In the genomic region with DNA sequence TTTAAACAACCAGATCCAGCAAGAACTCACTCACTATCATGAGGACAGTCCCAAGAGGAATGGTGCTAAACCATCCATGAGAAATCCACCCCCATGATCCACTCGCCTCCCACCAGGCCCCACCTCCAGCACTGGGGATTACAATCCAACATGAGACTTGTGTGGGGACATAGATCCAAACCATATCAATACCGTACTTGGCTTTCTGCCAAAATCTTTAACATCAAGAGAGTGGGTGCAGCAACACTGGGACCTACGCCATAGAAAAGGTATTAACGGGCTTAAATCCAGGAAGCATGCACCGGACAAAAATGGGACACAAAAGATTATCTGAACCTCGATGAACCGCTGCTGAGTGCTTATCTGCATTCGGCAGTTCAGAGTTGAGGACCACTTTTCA, we compare ENCODE assay signal across 16 cellular contexts.
DNase-seq lines count a peak whose midpoint lies in the region; ATAC-seq and TF ChIP-seq lines count a peak whose summit lies in the region.
"Had no signal": no experiment of that assay in that cellular context is flagged by ENCODE, and none has a peak within 500 bp of the region (broad histone marks: within the 10 kb centered on the region; RNA-seq: fewer than 3 reads in every experiment).

No MANE protein-coding gene starts in this region.

- no peak for TF ChIP-seq CTCF in Loucy (conservative IDR thresholded peaks at IDR 0.05; ENCODE audit: low read length)

- H3K36me3 ChIP-seq in Loucy (ENCODE audit: insufficient read depth, low read length): no peaks in the 10 kb centered on the region

- no peaks in the 10 kb centered on the region for H4K20me1 ChIP-seq in Loucy (ENCODE audit: insufficient read depth, low read length, poor library complexity, severe bottlenecking)

- H3K27me3 ChIP-seq in Loucy (ENCODE audit: insufficient read depth, low read length, poor library complexity, severe bottlenecking): no peaks in the 10 kb centered on the region

- DNase-seq in NCI-H82 (lab: John Stamatoyannopoulos, UW) (peak; percentile 41), NCI-H82 treated with DMSO at 0.1 percent for 48 hours (lab: John Stamatoyannopoulos, UW; ENCODE audit: unreplicated experiment) (no peak), NCI-H69 (lab: John Stamatoyannopoulos, UW) (peak; percentile 20), sciatic nerve (ENCODE audit: low spot score) (no peak), EL (no peak)
- DNase-seq: Caco-2; CD4-positive, CD25-positive, alpha-beta regulatory T cell; CD8-positive, alpha-beta T cell; DMS153; DND-41; GDM1; H9 had no signal

- H2AFZ ChIP-seq in Loucy (ENCODE audit: low read length): peak overlapping the region; percentile 9; the same call in 1 of the 2 replicates
- H2AFZ ChIP-seq: GM23338 had no signal

- no peaks in the 10 kb centered on the region for H3F3A ChIP-seq in Loucy (ENCODE audit: low read depth)

- H3K4me3 ChIP-seq in Loucy (ENCODE audit: low read length, poor library complexity, severe bottlenecking): no peak overlapping the region
- H3K4me3 ChIP-seq: GM12878, GM23338 had no signal

- H3K4me2 ChIP-seq in Loucy (ENCODE audit: low read depth, low read length, poor library complexity, severe bottlenecking): no peak overlapping the region
- H3K4me2 ChIP-seq: GM23338 had no signal

- no peak overlapping the region for H3K9ac ChIP-seq in Loucy (ENCODE audit: low read depth, low read length, poor library complexity, severe bottlenecking)

- peaks cover 10% of the 10 kb centered on the region for H3K4me1 ChIP-seq in Loucy (ENCODE audit: insufficient read depth, low read length, poor library complexity, severe bottlenecking)
- H3K4me1 ChIP-seq: Caco-2 had no signal

- intact Hi-C loops in sciatic nerve (cut with DNase I): no loop called here

- H3K9me3 ChIP-seq in Loucy (ENCODE audit: insufficient read depth, low read depth, low read length): no peaks in the 10 kb centered on the region
- H3K9me3 ChIP-seq: Caco-2 had no signal

- no peak for ATAC-seq in sciatic nerve
- ATAC-seq: CD8-positive, alpha-beta T cell; GM12878; GM23338; HCT116 had no signal

- H3K9me2 ChIP-seq in Loucy (replicated peaks; ENCODE audit: low read depth, low read length): no peaks in the 10 kb centered on the region

- no peaks in the 10 kb centered on the region for H3K79me2 ChIP-seq in Loucy (ENCODE audit: insufficient read depth, low read length)

Comparison
In these comparisons a context has a peak if more than half of its experiments do, and no peak if none do; other contexts are left out.
1. DNase-seq: peak in NCI-H82 (single experiment) and NCI-H69 (single experiment); none in NCI-H82 treated with DMSO at 0.1 percent for 48 hours (single experiment), sciatic nerve (single experiment) and EL (single experiment).